Comparison of ENCODE assay signal across 16 cellular contexts in the genomic region with DNA sequence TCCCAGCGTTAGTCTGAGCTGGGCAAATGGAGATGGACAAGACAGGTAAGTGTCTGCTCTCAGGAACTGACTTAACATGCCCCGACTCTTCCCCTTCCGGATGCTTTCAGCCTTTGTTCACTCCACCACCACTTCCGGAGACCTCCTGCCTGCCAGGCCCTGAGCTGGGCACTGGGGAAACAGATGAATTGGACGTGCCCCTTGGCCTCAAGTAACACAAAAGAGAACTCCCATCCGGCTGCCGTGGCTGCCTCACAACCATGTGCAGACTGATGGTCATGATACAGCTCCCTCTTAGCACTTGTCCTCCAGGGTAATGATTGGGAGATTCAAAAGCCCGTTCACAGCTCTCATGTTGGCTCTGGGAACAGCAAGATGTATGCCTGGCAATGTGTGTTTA.
"Had no signal": no experiment of that assay in that cellular context is flagged by ENCODE, and none has a peak within 500 bp of the region (broad histone marks: within the 10 kb centered on the region; RNA-seq: fewer than 3 reads in every experiment).

No MANE protein-coding gene starts in this region.

- H3K9me3 Mint-ChIP-seq: activated naive CD4-positive, alpha-beta T cell treated with anti-CD3 and anti-CD28 coated beads, Interleukin-2, amount 50 U/mL, for 72 hours; activated T-helper 17 cell treated with anti-CD3 and anti-CD28 coated beads, Interleukin-2, amount 50 U/mL, for 72 hours; mesothelial cell of epicardium; T-helper 2 cell treated with Interferon-gamma antibody and Interleukin-4, amounts not matched to agents 5 μg/mL and 100 μg/mL, for 36 hours; type B pancreatic cell had no signal

- H3K9me3 ChIP-seq: body of pancreas, right lobe of liver, SJCRH30, suprapubic skin had no signal

- H3K4me3 ChIP-seq: body of pancreas, right lobe of liver, SJCRH30, suprapubic skin had no signal

- H3K27me3 ChIP-seq: body of pancreas, right lobe of liver, SJCRH30, suprapubic skin had no signal

- H3K4me3 Mint-ChIP-seq: activated T-helper 17 cell treated with anti-CD3 and anti-CD28 coated beads, Interleukin-2, amount 50 U/mL, for 72 hours; mesothelial cell of epicardium; T-helper 2 cell treated with Interferon-gamma antibody and Interleukin-4, amounts not matched to agents 5 μg/mL and 100 μg/mL, for 36 hours; type B pancreatic cell had no signal

- ATAC-seq: activated naive CD4-positive, alpha-beta T cell treated with anti-CD3 and anti-CD28 coated beads, Interleukin-2, amount 50 U/mL, for 72 hours; activated T-helper 17 cell treated with anti-CD3 and anti-CD28 coated beads, Interleukin-2, amount 50 U/mL, for 72 hours; body of pancreas; right lobe of liver had no signal

- H3K27me3 Mint-ChIP-seq: activated T-helper 17 cell treated with anti-CD3 and anti-CD28 coated beads, Interleukin-2, amount 50 U/mL, for 72 hours; progenitor cell of endocrine pancreas; type B pancreatic cell had no signal

- H3K27ac Mint-ChIP-seq: activated naive CD4-positive, alpha-beta T cell treated with anti-CD3 and anti-CD28 coated beads, Interleukin-2, amount 50 U/mL, for 72 hours; activated T-helper 17 cell treated with anti-CD3 and anti-CD28 coated beads, Interleukin-2, amount 50 U/mL, for 72 hours; mesothelial cell of epicardium; progenitor cell of endocrine pancreas; T-helper 2 cell treated with Interferon-gamma antibody and Interleukin-4, amounts not matched to agents 5 μg/mL and 100 μg/mL, for 36 hours; type B pancreatic cell had no signal

- H3K4me1 ChIP-seq: right lobe of liver had no signal

- H3K4me1 Mint-ChIP-seq: activated T-helper 17 cell treated with anti-CD3 and anti-CD28 coated beads, Interleukin-2, amount 50 U/mL, for 72 hours; mesothelial cell of epicardium had no signal

- DNase-seq: activated CD4-positive, CD25-positive, alpha-beta regulatory T cell treated with anti-CD3 and anti-CD28 coated beads, Interleukin-2, amount 50 U/mL, for 72 hours; activated CD8-positive, alpha-beta memory T cell treated with anti-CD3 and anti-CD28 coated beads for 24 hours; amniotic stem cell; body of pancreas; kidney; right lobe of liver; SJCRH30; stimulated activated CD4-positive, alpha-beta T cell treated with anti-CD3 and anti-CD28 coated beads, Interleukin-2, amount 100 ng/mL, for 24 hours; stimulated activated naive CD4-positive, alpha-beta T cell had no signal

- H3K27ac ChIP-seq: body of pancreas, right lobe of liver, SJCRH30, suprapubic skin had no signal
